ENCODE assay signal across 25 cellular contexts in the genomic region with DNA sequence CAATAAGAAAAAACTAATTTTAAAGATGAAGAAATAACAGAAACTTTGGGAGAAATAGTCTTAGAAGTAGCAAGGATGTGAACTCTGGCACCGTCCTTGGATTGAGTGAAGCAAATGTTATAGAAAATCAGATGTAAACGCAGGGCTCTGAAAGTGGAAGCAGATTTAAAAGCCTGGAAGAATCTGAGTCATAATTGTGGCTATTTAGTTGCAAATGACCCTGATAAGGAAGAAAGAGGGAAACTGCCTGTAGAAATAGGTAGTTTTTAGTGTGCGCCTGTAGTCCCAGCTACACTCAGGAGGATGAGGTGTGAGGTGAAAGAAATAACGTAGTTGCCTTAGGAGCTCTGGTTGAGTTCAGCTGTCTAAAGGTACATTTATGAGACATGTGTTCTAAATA.
"Had no signal": no experiment of that assay in that cellular context is flagged by ENCODE, and none has a peak within 500 bp of the region (broad histone marks: within the 10 kb centered on the region; RNA-seq: fewer than 3 reads in every experiment).

No MANE protein-coding gene starts in this region.

- H3K27ac Mint-ChIP-seq: activated B cell treated with CpG ODN at 0.5 μM for 24 hours; activated CD4-positive, alpha-beta memory T cell treated with anti-CD3 and anti-CD28 coated beads for 36 hours; activated CD4-positive, alpha-beta T cell treated with anti-CD3 and anti-CD28 coated beads for 36 hours; activated naive CD4-positive, alpha-beta T cell treated with anti-CD3 and anti-CD28 coated beads, Interleukin-2, amount 10 ng/mL, durations not matched to agents 7 days and 5 days; brain; type B pancreatic cell had no signal

- H3K4me1 Mint-ChIP-seq: activated B cell treated with CpG ODN at 0.5 μM for 24 hours; activated CD4-positive, alpha-beta T cell treated with anti-CD3 and anti-CD28 coated beads for 36 hours; activated naive CD4-positive, alpha-beta T cell treated with anti-CD3 and anti-CD28 coated beads, Interleukin-2, amount 10 ng/mL, durations not matched to agents 7 days and 5 days; brain; naive B cell had no signal

- H3K36me3 ChIP-seq: esophagus muscularis mucosa, heart right ventricle, lower lobe of right lung, thoracic aorta, vagina had no signal

- ATAC-seq: activated CD4-positive, alpha-beta T cell treated with anti-CD3 and anti-CD28 coated beads for 36 hours; heart right ventricle; left lobe of liver; lower lobe of right lung; sciatic nerve had no signal

- H3K9me3 Mint-ChIP-seq: activated B cell treated with CpG ODN at 0.5 μM for 24 hours; activated CD4-positive, alpha-beta memory T cell treated with anti-CD3 and anti-CD28 coated beads for 36 hours; activated naive CD4-positive, alpha-beta T cell treated with anti-CD3 and anti-CD28 coated beads, Interleukin-2, amount 10 ng/mL, durations not matched to agents 7 days and 5 days; brain had no signal

- H3K9me3 ChIP-seq: esophagus muscularis mucosa, lower lobe of right lung, thoracic aorta, vagina had no signal

- H3K36me3 Mint-ChIP-seq: activated CD4-positive, alpha-beta memory T cell treated with anti-CD3 and anti-CD28 coated beads for 36 hours; activated naive CD4-positive, alpha-beta T cell treated with anti-CD3 and anti-CD28 coated beads, Interleukin-2, amount 10 ng/mL, durations not matched to agents 7 days and 5 days; brain; naive B cell; type B pancreatic cell had no signal

- H3K27ac ChIP-seq: esophagus muscularis mucosa, heart right ventricle, lower lobe of right lung, thoracic aorta, vagina had no signal

- DNase-seq: activated B cell treated with CpG ODN at 0.5 μM for 24 hours; activated CD4-positive, alpha-beta memory T cell treated with anti-CD3 and anti-CD28 coated beads for 36 hours; activated CD4-positive, alpha-beta T cell treated with anti-CD3 and anti-CD28 coated beads for 36 hours; activated effector memory CD4-positive, alpha-beta T cell treated with anti-CD3 and anti-CD28 coated beads, Interleukin-2, amount 50 U/mL, for 16 hours; activated naive CD4-positive, alpha-beta T cell treated with anti-CD3 and anti-CD28 coated beads, Interleukin-2, amount 10 ng/mL, durations not matched to agents 7 days and 5 days; anterior cingulate cortex; caudate nucleus; dermis blood vessel endothelial cell; heart right ventricle; kidney; lower lobe of right lung; mesendoderm; naive B cell; occipital lobe; posterior cingulate gyrus; stimulated activated CD4-positive, alpha-beta T cell treated with anti-CD3 and anti-CD28 coated beads, Interleukin-4, amount 100 ng/mL, for 1 hour; stimulated activated naive CD4-positive, alpha-beta T cell; T-helper 9 cell had no signal

- H3K4me3 Mint-ChIP-seq: activated B cell treated with CpG ODN at 0.5 μM for 24 hours; activated CD4-positive, alpha-beta memory T cell treated with anti-CD3 and anti-CD28 coated beads for 36 hours; activated CD4-positive, alpha-beta T cell treated with anti-CD3 and anti-CD28 coated beads for 36 hours; activated naive CD4-positive, alpha-beta T cell treated with anti-CD3 and anti-CD28 coated beads, Interleukin-2, amount 10 ng/mL, durations not matched to agents 7 days and 5 days; brain; naive B cell; type B pancreatic cell had no signal

- H3K4me3 ChIP-seq: esophagus muscularis mucosa, heart right ventricle, lower lobe of right lung, thoracic aorta, vagina had no signal

- H3K4me1 ChIP-seq: esophagus muscularis mucosa, lower lobe of right lung, vagina had no signal

- H3K27me3 ChIP-seq: esophagus muscularis mucosa, heart right ventricle, vagina had no signal

- H3K27me3 Mint-ChIP-seq: type B pancreatic cell had no signal
